ENCODE assay signal across 20 cellular contexts in genomic region chr12:19689801-19690472, GRCh38.
DNase-seq lines count a peak whose midpoint lies in the region; ATAC-seq and TF ChIP-seq lines count a peak whose summit lies in the region.
"Had no signal": no experiment of that assay in that cellular context is flagged by ENCODE, and none has a peak within 500 bp of the region (broad histone marks: within the 10 kb centered on the region; RNA-seq: fewer than 3 reads in every experiment).

No MANE protein-coding gene starts in this region.

- H4K20me1 ChIP-seq in GM23338 (replicated peaks; ENCODE audit: insufficient read depth) (no peaks in the 10 kb centered on the region), hepatocyte (ENCODE audit: insufficient read depth, poor library complexity, severe bottlenecking) (no peaks in the 10 kb centered on the region)

- H3K9me3 ChIP-seq in hepatocyte (ENCODE audit: low read depth) = no peaks in the 10 kb centered on the region
- H3K9me3 ChIP-seq: gastrocnemius medialis had no signal

- no peak overlapping the region for H3K27ac Mint-ChIP-seq in GM23338
- H3K27ac Mint-ChIP-seq: activated CD4-positive, alpha-beta T cell treated with anti-CD3 and anti-CD28 coated beads for 36 hours; activated naive CD4-positive, alpha-beta T cell treated with anti-CD3 and anti-CD28 coated beads, Interleukin-2, amount 50 U/mL, for 24 hours; activated T-cell treated with anti-CD3 and anti-CD28 coated beads, Interleukin-2, amount 50 U/mL, for 72 hours; mesothelial cell of epicardium; nephron; T-cell had no signal

- H3K4me3 Mint-ChIP-seq in GM23338 = no peak overlapping the region
- H3K4me3 Mint-ChIP-seq: activated CD4-positive, alpha-beta T cell treated with anti-CD3 and anti-CD28 coated beads for 36 hours; activated naive CD4-positive, alpha-beta T cell treated with anti-CD3 and anti-CD28 coated beads, Interleukin-2, amount 50 U/mL, for 24 hours; activated T-cell treated with anti-CD3 and anti-CD28 coated beads, Interleukin-2, amount 50 U/mL, for 72 hours; mesothelial cell of epicardium; nephron; T-cell had no signal

- H3F3A ChIP-seq in GM23338 (replicated peaks; ENCODE audit: low read depth) = no peaks in the 10 kb centered on the region

- H3K27ac ChIP-seq in GM23338 (ENCODE audit: low read depth) (no peak overlapping the region), foreskin keratinocyte (no peak overlapping the region), hepatocyte (no peak overlapping the region)
- H3K27ac ChIP-seq: gastrocnemius medialis had no signal

- H3K9me3 Mint-ChIP-seq in GM23338 = no peaks in the 10 kb centered on the region
- H3K9me3 Mint-ChIP-seq: activated naive CD4-positive, alpha-beta T cell treated with anti-CD3 and anti-CD28 coated beads, Interleukin-2, amount 50 U/mL, for 24 hours; activated T-cell treated with anti-CD3 and anti-CD28 coated beads, Interleukin-2, amount 50 U/mL, for 72 hours; T-cell had no signal

- peaks cover 5% of the 10 kb centered on the region for H3K27me3 Mint-ChIP-seq in GM23338 (ENCODE audit: insufficient read depth, low read depth, poor library complexity)
- H3K27me3 Mint-ChIP-seq: activated CD4-positive, alpha-beta T cell treated with anti-CD3 and anti-CD28 coated beads for 36 hours; activated naive CD4-positive, alpha-beta T cell treated with anti-CD3 and anti-CD28 coated beads, Interleukin-2, amount 50 U/mL, for 24 hours had no signal

- H3K4me3 ChIP-seq in GM23338 (no peak overlapping the region), hepatocyte (no peak overlapping the region)
- H3K4me3 ChIP-seq: gastrocnemius medialis, GM12878 had no signal

- no peak overlapping the region for H3K4me2 ChIP-seq in GM23338
- H3K4me2 ChIP-seq in hepatocyte = no peak overlapping the region

- DNase-seq in COLO668 (lab: John Stamatoyannopoulos, UW; ENCODE audit: unreplicated experiment) = peak; percentile 0
- DNase-seq in GM23338 (ENCODE audit: low spot score) = no peak
- DNase-seq in NCI-H2196 treated with DMSO at 0.1 percent for 48 hours (lab: John Stamatoyannopoulos, UW; ENCODE audit: unreplicated experiment) = peak; percentile 85
- DNase-seq in foreskin keratinocyte = peak; percentile 61 to 87
- no peak for DNase-seq in NCI-H2107 treated with DMSO at 0.1 percent for 48 hours (lab: John Stamatoyannopoulos, UW; ENCODE audit: unreplicated experiment)
- DNase-seq in NCI-H2107 (lab: John Stamatoyannopoulos, UW) = no peak
- DNase-seq in hepatocyte (ENCODE audit: low spot score) = no peak
- DNase-seq: activated CD4-positive, alpha-beta T cell treated with anti-CD3 and anti-CD28 coated beads for 36 hours; activated T-cell treated with anti-CD3 and anti-CD28 coated beads, Interleukin-2, amount 50 U/mL, for 72 hours; aorta; C1 segment of cervical spinal cord; gastrocnemius medialis; KBM-7; NCI-H2227 treated with DMSO at 0.1 percent for 48 hours; T-cell had no signal

- 0 out of 2 replicates have a peak overlapping the region, but pooled peaks have one; percentile 21 for H2AFZ ChIP-seq in GM23338
- H2AFZ ChIP-seq in hepatocyte = no peak overlapping the region

- H3K79me2 ChIP-seq in GM23338 (replicated peaks; ENCODE audit: insufficient read depth) (no peaks in the 10 kb centered on the region), hepatocyte (no peaks in the 10 kb centered on the region)

- no peaks in the 10 kb centered on the region for H3K36me3 Mint-ChIP-seq in GM23338 (ENCODE audit: low read depth)
- H3K36me3 Mint-ChIP-seq: activated naive CD4-positive, alpha-beta T cell treated with anti-CD3 and anti-CD28 coated beads, Interleukin-2, amount 50 U/mL, for 24 hours; mesothelial cell of epicardium had no signal

- ATAC-seq in GM23338 = no peak
- peak; percentile 96 for ATAC-seq in foreskin keratinocyte
- no peak for ATAC-seq in SK-N-SH treated with all-trans-retinoic acid at 6 μM for 48 hours
- ATAC-seq: activated CD4-positive, alpha-beta T cell treated with anti-CD3 and anti-CD28 coated beads for 36 hours; activated T-cell treated with anti-CD3 and anti-CD28 coated beads, Interleukin-2, amount 50 U/mL, for 72 hours; gastrocnemius medialis; GM12878; T-cell had no signal

- no peaks in the 10 kb centered on the region for H3K36me3 ChIP-seq in GM23338 (ENCODE audit: insufficient read depth)
- H3K36me3 ChIP-seq in hepatocyte (replicated peaks; ENCODE audit: insufficient read depth, low read depth) = no peaks in the 10 kb centered on the region
- H3K36me3 ChIP-seq: gastrocnemius medialis had no signal

- H3K9me2 ChIP-seq in GM23338 (ENCODE audit: insufficient read depth) (no peaks in the 10 kb centered on the region), hepatocyte (replicated peaks; ENCODE audit: insufficient read depth) (no peaks in the 10 kb centered on the region)

- TF ChIP-seq CTCF in GM23338 (conservative IDR thresholded peaks at IDR 0.05; ENCODE audit: low read depth in 2 of 2) = no peak
- no peak for TF ChIP-seq CTCF in foreskin keratinocyte (conservative IDR thresholded peaks at IDR 0.05)
- no peak for TF ChIP-seq CTCF in hepatocyte (IDR thresholded peaks at IDR 0.05; ENCODE audit: poor library complexity)

- no peaks in the 10 kb centered on the region for H3K27me3 ChIP-seq in GM23338 (ENCODE audit: insufficient read depth)
- no peaks in the 10 kb centered on the region for H3K27me3 ChIP-seq in foreskin keratinocyte
- no peaks in the 10 kb centered on the region for H3K27me3 ChIP-seq in hepatocyte
- H3K27me3 ChIP-seq: gastrocnemius medialis had no signal

- H3K4me1 Mint-ChIP-seq in GM23338 = no peaks in the 10 kb centered on the region

- WGBS in hepatocyte (ENCODE audit: low lambda C conversion rate, missing lambda C conversion rate) = 94% methylated on average over 9 of the region's 9 CpGs

- H3K4me1 ChIP-seq in GM23338 (ENCODE audit: insufficient read depth) = no peaks in the 10 kb centered on the region
- H3K4me1 ChIP-seq in foreskin keratinocyte = peaks cover 5% of the 10 kb centered on the region
- H3K4me1 ChIP-seq in hepatocyte (ENCODE audit: insufficient read depth) = no peaks in the 10 kb centered on the region
- H3K4me1 ChIP-seq: gastrocnemius medialis had no signal

TF ChIP-seq in GM23338, 12 proteins besides CTCF, POLR2A, EP300 and RAD21 (continues in another document):
- TF ChIP-seq, protein P1, sequence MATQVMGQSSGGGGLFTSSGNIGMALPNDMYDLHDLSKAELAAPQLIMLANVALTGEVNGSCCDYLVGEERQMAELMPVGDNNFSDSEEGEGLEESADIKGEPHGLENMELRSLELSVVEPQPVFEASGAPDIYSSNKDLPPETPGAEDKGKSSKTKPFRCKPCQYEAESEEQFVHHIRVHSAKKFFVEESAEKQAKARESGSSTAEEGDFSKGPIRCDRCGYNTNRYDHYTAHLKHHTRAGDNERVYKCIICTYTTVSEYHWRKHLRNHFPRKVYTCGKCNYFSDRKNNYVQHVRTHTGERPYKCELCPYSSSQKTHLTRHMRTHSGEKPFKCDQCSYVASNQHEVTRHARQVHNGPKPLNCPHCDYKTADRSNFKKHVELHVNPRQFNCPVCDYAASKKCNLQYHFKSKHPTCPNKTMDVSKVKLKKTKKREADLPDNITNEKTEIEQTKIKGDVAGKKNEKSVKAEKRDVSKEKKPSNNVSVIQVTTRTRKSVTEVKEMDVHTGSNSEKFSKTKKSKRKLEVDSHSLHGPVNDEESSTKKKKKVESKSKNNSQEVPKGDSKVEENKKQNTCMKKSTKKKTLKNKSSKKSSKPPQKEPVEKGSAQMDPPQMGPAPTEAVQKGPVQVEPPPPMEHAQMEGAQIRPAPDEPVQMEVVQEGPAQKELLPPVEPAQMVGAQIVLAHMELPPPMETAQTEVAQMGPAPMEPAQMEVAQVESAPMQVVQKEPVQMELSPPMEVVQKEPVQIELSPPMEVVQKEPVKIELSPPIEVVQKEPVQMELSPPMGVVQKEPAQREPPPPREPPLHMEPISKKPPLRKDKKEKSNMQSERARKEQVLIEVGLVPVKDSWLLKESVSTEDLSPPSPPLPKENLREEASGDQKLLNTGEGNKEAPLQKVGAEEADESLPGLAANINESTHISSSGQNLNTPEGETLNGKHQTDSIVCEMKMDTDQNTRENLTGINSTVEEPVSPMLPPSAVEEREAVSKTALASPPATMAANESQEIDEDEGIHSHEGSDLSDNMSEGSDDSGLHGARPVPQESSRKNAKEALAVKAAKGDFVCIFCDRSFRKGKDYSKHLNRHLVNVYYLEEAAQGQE (IDR thresholded peaks at IDR 0.05; ENCODE audit: unreplicated experiment) = no peak

TF ChIP-seq in SK-N-SH treated with all-trans-retinoic acid at 6 μM for 48 hours, 23 proteins besides CTCF, POLR2A, EP300 and RAD21 (continues in another document):
- TF ChIP-seq ISL1 (CRISPR knock-in tag; IDR thresholded peaks at IDR 0.05) = no peak
- TF ChIP-seq, protein P2, sequence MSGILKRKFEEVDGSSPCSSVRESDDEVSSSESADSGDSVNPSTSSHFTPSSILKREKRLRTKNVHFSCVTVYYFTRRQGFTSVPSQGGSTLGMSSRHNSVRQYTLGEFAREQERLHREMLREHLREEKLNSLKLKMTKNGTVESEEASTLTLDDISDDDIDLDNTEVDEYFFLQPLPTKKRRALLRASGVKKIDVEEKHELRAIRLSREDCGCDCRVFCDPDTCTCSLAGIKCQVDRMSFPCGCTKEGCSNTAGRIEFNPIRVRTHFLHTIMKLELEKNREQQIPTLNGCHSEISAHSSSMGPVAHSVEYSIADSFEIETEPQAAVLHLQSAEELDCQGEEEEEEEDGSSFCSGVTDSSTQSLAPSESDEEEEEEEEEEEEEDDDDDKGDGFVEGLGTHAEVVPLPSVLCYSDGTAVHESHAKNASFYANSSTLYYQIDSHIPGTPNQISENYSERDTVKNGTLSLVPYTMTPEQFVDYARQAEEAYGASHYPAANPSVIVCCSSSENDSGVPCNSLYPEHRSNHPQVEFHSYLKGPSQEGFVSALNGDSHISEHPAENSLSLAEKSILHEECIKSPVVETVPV (CRISPR knock-in tag; IDR thresholded peaks at IDR 0.05) = no peak
- TF ChIP-seq ZFP3 (CRISPR knock-in tag; IDR thresholded peaks at IDR 0.05) = no peak
- TF ChIP-seq CREB5 (CRISPR knock-in tag; IDR thresholded peaks at IDR 0.05; ENCODE audit: low read depth) = no peak
- no peak for TF ChIP-seq ZNF70 (CRISPR knock-in tag; IDR thresholded peaks at IDR 0.05)
- TF ChIP-seq BACH2 (CRISPR knock-in tag; IDR thresholded peaks at IDR 0.05; ENCODE audit: borderline replicate concordance) = no peak

Comparison
In these comparisons a context has a peak if more than half of its experiments do, and no peak if none do; other contexts are left out.
1. DNase-seq: peak in COLO668 (single experiment), NCI-H2196 treated with DMSO at 0.1 percent for 48 hours (single experiment) and foreskin keratinocyte (2 of 2); none in GM23338 (single experiment), NCI-H2107 treated with DMSO at 0.1 percent for 48 hours (single experiment), NCI-H2107 (single experiment) and hepatocyte (single experiment).